ENCODE assay signal across 8 cellular contexts in the genomic region with DNA sequence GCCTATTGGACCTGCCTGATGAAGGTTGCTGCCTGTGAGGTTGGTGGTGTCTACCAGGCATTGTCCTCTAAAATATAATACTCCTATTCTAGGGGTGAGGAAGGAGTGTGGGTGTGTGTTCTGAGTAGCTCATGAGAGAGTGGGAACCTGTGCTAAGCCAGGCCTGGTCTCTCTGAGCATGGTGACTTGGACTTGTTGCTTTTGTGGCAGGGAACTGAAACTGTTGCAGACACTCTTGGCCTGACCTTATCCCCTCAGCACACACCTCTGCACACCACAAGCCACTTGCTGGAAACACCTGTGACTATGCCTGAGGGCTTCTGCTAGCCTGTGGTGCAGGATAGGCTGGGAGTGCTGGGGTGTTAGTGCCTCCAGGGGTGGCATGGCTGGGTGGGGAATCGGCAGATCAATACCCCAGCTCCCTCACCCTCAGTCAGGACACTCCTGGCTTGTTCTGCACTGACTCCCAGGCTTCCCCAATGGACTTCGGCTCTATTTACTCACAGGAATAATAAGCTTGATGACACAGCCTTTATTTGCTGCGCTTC. TPM values are rescaled to one million over a fixed set of nuclear protein-coding genes. Genes with fewer than 3 reads are reported as not detected.
A peak's percentile ranks its signal among the peaks of the same experiment; 100 is the strongest.
DNase-seq lines count a peak whose midpoint lies in the region; ATAC-seq lines count a peak whose summit lies in the region.

No MANE protein-coding gene starts in this region.

- H3K36me3 ChIP-seq in CD8-positive, alpha-beta memory T cell (ENCODE audit: insufficient read depth, low read length): no peaks in the 10 kb centered on the region

- intact Hi-C loops in activated CD4-positive, alpha-beta memory T cell treated with anti-CD3 and anti-CD28 coated beads for 36 hours (cut with micrococcal nuclease): no loop called here

- H3K9me3 Mint-ChIP-seq in CD8-positive, alpha-beta memory T cell: peaks cover 0 to 2% (median 0%) of the 10 kb centered on the region in 5 donors
- H3K9me3 Mint-ChIP-seq in activated CD4-positive, alpha-beta memory T cell treated with anti-CD3 and anti-CD28 coated beads for 36 hours: no peaks in the 10 kb centered on the region

- POLR2A ChIA-PET in CD8-positive, alpha-beta memory T cell (lab: Charles Lee): no interaction called here
- POLR2A ChIA-PET in activated CD4-positive, alpha-beta memory T cell treated with anti-CD3 and anti-CD28 coated beads for 36 hours (lab: Charles Lee): no interaction called here

- H3K9me3 ChIP-seq in CD8-positive, alpha-beta memory T cell (ENCODE audit: low read length): no peaks in the 10 kb centered on the region

- H3K27ac Mint-ChIP-seq in CD8-positive, alpha-beta memory T cell: peak overlapping the region; percentile 30 to 94 (median 66)
- no peak overlapping the region for H3K27ac Mint-ChIP-seq in activated CD4-positive, alpha-beta memory T cell treated with anti-CD3 and anti-CD28 coated beads for 36 hours

- peak overlapping the region in 1 of 7 donors; percentile 10 for H3K4me3 Mint-ChIP-seq in CD8-positive, alpha-beta memory T cell
- no peak overlapping the region for H3K4me3 Mint-ChIP-seq in activated CD4-positive, alpha-beta memory T cell treated with anti-CD3 and anti-CD28 coated beads for 36 hours

- no peak overlapping the region for H3K4me3 ChIP-seq in CD8-positive, alpha-beta memory T cell (ENCODE audit: low read length)

- DNase-seq in CD8-positive, alpha-beta memory T cell: peak in 1 of 5 donors; percentile 60
- DNase-seq in activated CD4-positive, alpha-beta memory T cell treated with anti-CD3 and anti-CD28 coated beads for 36 hours: peak; percentile 24
- no peak for DNase-seq in stimulated activated CD4-positive, alpha-beta T cell treated with anti-CD3 and anti-CD28 coated beads, Interleukin-2, amount 100 ng/mL, for 24 hours
- DNase-seq in nucleus accumbens (lab: John Stamatoyannopoulos, UW) (no peak), occipital lobe (lab: John Stamatoyannopoulos, UW) (no peak)
- DNase-seq in activated CD4-positive, CD25-positive, alpha-beta regulatory T cell (lab: John Stamatoyannopoulos, UW): no peak

- H3K27me3 ChIP-seq in CD8-positive, alpha-beta memory T cell (ENCODE audit: insufficient read depth, low read length, poor library complexity, severe bottlenecking): no peaks in the 10 kb centered on the region

- no peak overlapping the region for H3K27ac ChIP-seq in CD8-positive, alpha-beta memory T cell (ENCODE audit: low read depth, low read length)

- H3K4me1 ChIP-seq in CD8-positive, alpha-beta memory T cell (ENCODE audit: insufficient read depth, low read length): peaks cover 5% of the 10 kb centered on the region

- peak; percentile 71 for ATAC-seq in GM19351 (IDR thresholded peaks at IDR 0.05; ENCODE audit: unreplicated experiment)
- peak; percentile 57 for ATAC-seq in HG03108 (IDR thresholded peaks at IDR 0.05; ENCODE audit: unreplicated experiment)

- no peaks in the 10 kb centered on the region for H3K36me3 Mint-ChIP-seq in CD8-positive, alpha-beta memory T cell
- peaks cover 1% of the 10 kb centered on the region for H3K36me3 Mint-ChIP-seq in activated CD4-positive, alpha-beta memory T cell treated with anti-CD3 and anti-CD28 coated beads for 36 hours

- CTCF ChIA-PET in CD8-positive, alpha-beta memory T cell (lab: Charles Lee): interaction anchor here (1.6 kb wide), 1 partner anchor 10 kb away, joined by 3 read pairs; no protein-coding TSS in a partner anchor
- CTCF ChIA-PET in activated CD4-positive, alpha-beta memory T cell treated with anti-CD3 and anti-CD28 coated beads for 36 hours (lab: Charles Lee): no interaction called here

- peaks cover 26 to 64% (median 36%) of the 10 kb centered on the region in 3 donors for H3K4me1 Mint-ChIP-seq in CD8-positive, alpha-beta memory T cell
- H3K4me1 Mint-ChIP-seq in activated CD4-positive, alpha-beta memory T cell treated with anti-CD3 and anti-CD28 coated beads for 36 hours (ENCODE audit: low read depth): no peaks in the 10 kb centered on the region

- no peaks in the 10 kb centered on the region for H3K27me3 Mint-ChIP-seq in CD8-positive, alpha-beta memory T cell
- H3K27me3 Mint-ChIP-seq in activated CD4-positive, alpha-beta memory T cell treated with anti-CD3 and anti-CD28 coated beads for 36 hours: peaks cover 2% of the 10 kb centered on the region

RNA-seq across cellular contexts. Expression of gene PLCG2, which starts 29.9 kb away (rescaled TPM):
- total RNA-seq in CD8-positive, alpha-beta memory T cell: 10 to 100 TPM; 14.2 to 16.2 TPM
- 5.4 TPM for polyA plus RNA-seq in CD8-positive, alpha-beta memory T cell
- total RNA-seq in activated CD4-positive, alpha-beta memory T cell treated with anti-CD3 and anti-CD28 coated beads for 36 hours: 10 to 100 TPM in 1 of 2 experiments, 1 to 10 TPM in 1; 8.3 to 10.6 TPM
- total RNA-seq in occipital lobe: 1.6 TPM
